In genomic region chr14:92105845-92106094, GRCh38 we compare ENCODE assay signal across 8 cellular contexts. TPM values are rescaled to one million over a fixed set of nuclear protein-coding genes. Genes with fewer than 3 reads are reported as not detected.
DNase-seq lines count a peak whose midpoint lies in the region; ATAC-seq and TF ChIP-seq lines count a peak whose summit lies in the region.

No MANE protein-coding gene starts in this region.

- H3K4me3 Mint-ChIP-seq in activated CD4-positive, alpha-beta memory T cell treated with anti-CD3 and anti-CD28 coated beads for 36 hours: peak overlapping the region; percentile 93

- WGBS in HUES64: under 1% methylated on average over 12 of the region's 12 CpGs

- ATAC-seq in GM19452 (IDR thresholded peaks at IDR 0.05; ENCODE audit: unreplicated experiment): peak; percentile 14
- ATAC-seq in foreskin keratinocyte: peak; percentile 21
- peak; percentile 19 for ATAC-seq in omental fat pad (ENCODE audit: low FRiP score)

- TF ChIP-seq CTCF in DOHH2 (IDR thresholded peaks at IDR 0.05; ENCODE audit: low read depth, low read length, poor library complexity, severe bottlenecking) (no peak), foreskin keratinocyte (conservative IDR thresholded peaks at IDR 0.05) (no peak), omental fat pad (IDR thresholded peaks at IDR 0.05) (no peak)

- CTCF ChIA-PET in activated CD4-positive, alpha-beta memory T cell treated with anti-CD3 and anti-CD28 coated beads for 36 hours (lab: Charles Lee): interaction anchor here (0.7 to 4.6 kb wide), 8 partner anchors 8 to 732 kb away, joined by 3 to 132 read pairs (median 5); partner anchors contain the start of genes CPSF2 and NDUFB1

- peaks cover 9% of the 10 kb centered on the region; the same call in 1 of the 2 replicates for H3F3A ChIP-seq in DOHH2 (ENCODE audit: control insufficient read depth, insufficient read depth)

- no peaks in the 10 kb centered on the region; the same call in 1 of the 2 replicates for H3K36me3 ChIP-seq in DOHH2 (ENCODE audit: control insufficient read depth, low read length)
- no peaks in the 10 kb centered on the region for H3K36me3 ChIP-seq in HUES64 (ENCODE audit: insufficient read depth, low read length)

- peak overlapping the region; percentile 77 for H3K9ac ChIP-seq in HUES64 (ENCODE audit: low read depth, low read length)

- peak; percentile 34 for DNase-seq in activated CD4-positive, alpha-beta memory T cell treated with anti-CD3 and anti-CD28 coated beads for 36 hours
- DNase-seq in foreskin keratinocyte (peak; percentile 45 to 63), omental fat pad (ENCODE audit: low spot score) (no peak), cerebellar nuclear complex (lab: John Stamatoyannopoulos, UW) (no peak), NK-92 (lab: John Stamatoyannopoulos, UW; ENCODE audit: unreplicated experiment) (no peak)

- H3K27me3 Mint-ChIP-seq in activated CD4-positive, alpha-beta memory T cell treated with anti-CD3 and anti-CD28 coated beads for 36 hours: no peaks in the 10 kb centered on the region

- H4K20me1 ChIP-seq in DOHH2 (ENCODE audit: control insufficient read depth, insufficient read depth, low read depth, low read length): no peaks in the 10 kb centered on the region

- POLR2A ChIA-PET in activated CD4-positive, alpha-beta memory T cell treated with anti-CD3 and anti-CD28 coated beads for 36 hours (lab: Charles Lee): interaction anchor here (1.3 to 3.8 kb wide), 3 partner anchors 15 to 66 kb away, joined by 3 to 52 read pairs (median 15); partner anchors contain the start of genes CPSF2, NDUFB1 and TRIP11

- H3K4me3 ChIP-seq in DOHH2 (ENCODE audit: low read length) (peak overlapping the region; percentile 98), HUES64 (ENCODE audit: low read length) (peak overlapping the region; percentile 84)

- H3K9me2 ChIP-seq in DOHH2 (replicated peaks; ENCODE audit: control insufficient read depth, low read length): no peaks in the 10 kb centered on the region

- H3K79me2 ChIP-seq in DOHH2 (ENCODE audit: control insufficient read depth, low read length): peaks cover 51% of the 10 kb centered on the region

- H3K27me3 ChIP-seq in DOHH2 (ENCODE audit: control insufficient read depth, low read length): no peaks in the 10 kb centered on the region
- no peaks in the 10 kb centered on the region for H3K27me3 ChIP-seq in HUES64 (ENCODE audit: insufficient read depth, low read length)
- no peaks in the 10 kb centered on the region for H3K27me3 ChIP-seq in foreskin keratinocyte

- peaks cover 42% of the 10 kb centered on the region for H3K4me1 Mint-ChIP-seq in activated CD4-positive, alpha-beta memory T cell treated with anti-CD3 and anti-CD28 coated beads for 36 hours (ENCODE audit: low read depth)

- H3K4me1 ChIP-seq in DOHH2 (ENCODE audit: control insufficient read depth, low read length) (peaks cover 39% of the 10 kb centered on the region), HUES64 (ENCODE audit: insufficient read depth, low read length) (peaks cover 16% of the 10 kb centered on the region), foreskin keratinocyte (peaks cover 9% of the 10 kb centered on the region)

- no peaks in the 10 kb centered on the region for H3K9me3 ChIP-seq in DOHH2 (ENCODE audit: control insufficient read depth, insufficient read depth, low read length)
- H3K9me3 ChIP-seq in HUES64 (ENCODE audit: insufficient read depth, low read depth, low read length): no peaks in the 10 kb centered on the region

- H3K27ac ChIP-seq in DOHH2 (ENCODE audit: low read depth, low read length) (peak overlapping the region; percentile 55), HUES64 (ENCODE audit: low read depth, low read length) (no peak overlapping the region), foreskin keratinocyte (peak overlapping the region; percentile 94)

- intact Hi-C loops in activated CD4-positive, alpha-beta memory T cell treated with anti-CD3 and anti-CD28 coated beads for 36 hours (cut with micrococcal nuclease): loop anchor here (1.0 to 2.0 kb wide), 2 partner anchors 15 to 65 kb away; partner anchors contain the start of genes CPSF2, NDUFB1 and TRIP11

- no peaks in the 10 kb centered on the region for H3K36me3 Mint-ChIP-seq in activated CD4-positive, alpha-beta memory T cell treated with anti-CD3 and anti-CD28 coated beads for 36 hours

- H3K9me3 Mint-ChIP-seq in activated CD4-positive, alpha-beta memory T cell treated with anti-CD3 and anti-CD28 coated beads for 36 hours: no peaks in the 10 kb centered on the region

- H3K27ac Mint-ChIP-seq in activated CD4-positive, alpha-beta memory T cell treated with anti-CD3 and anti-CD28 coated beads for 36 hours: peak overlapping the region; percentile 78

- peak overlapping the region; percentile 94 for H3K4me2 ChIP-seq in DOHH2 (ENCODE audit: low read length)

RNA-seq across cellular contexts. Expression of gene ATXN3, which starts 0.6 kb away (rescaled TPM):
- polyA plus RNA-seq in HUES64 (2013, experiment 1 of 2): 22.6 TPM
- polyA plus RNA-seq in HUES64 (2013, experiment 2 of 2): 31.6 TPM
- 10 to 100 TPM; 30.8 to 31.6 TPM for total RNA-seq in activated CD4-positive, alpha-beta memory T cell treated with anti-CD3 and anti-CD28 coated beads for 36 hours
- total RNA-seq in foreskin keratinocyte (19.7 and 29.7 TPM in 2 replicates), omental fat pad (10 to 100 TPM; 23.4 to 37.9 (median 36.4) TPM)
- polyA plus RNA-seq in foreskin keratinocyte: 11.0 and 15.3 TPM in 2 replicates

RNA-seq across cellular contexts. Expression of gene NDUFB1, which starts 15.7 kb away (rescaled TPM):
- 195 TPM for polyA plus RNA-seq in HUES64 (2013, experiment 1 of 2)
- polyA plus RNA-seq in HUES64 (2013, experiment 2 of 2): 193 TPM
- total RNA-seq in activated CD4-positive, alpha-beta memory T cell treated with anti-CD3 and anti-CD28 coated beads for 36 hours: 100 to 1,000 TPM; 131 to 143 TPM
- total RNA-seq in foreskin keratinocyte (209 and 234 TPM in 2 replicates), omental fat pad (100 to 1,000 TPM; 145 to 353 (median 290) TPM)
- 335 and 337 TPM in 2 replicates for polyA plus RNA-seq in foreskin keratinocyte

RNA-seq across cellular contexts. Expression of gene CPSF2, which starts 16.0 kb away (rescaled TPM):
- polyA plus RNA-seq in HUES64 (2013, experiment 1 of 2): 43.0 TPM
- polyA plus RNA-seq in HUES64 (2013, experiment 2 of 2): 50.3 TPM
- total RNA-seq in activated CD4-positive, alpha-beta memory T cell treated with anti-CD3 and anti-CD28 coated beads for 36 hours: 100 to 1,000 TPM; 100 to 105 TPM
- total RNA-seq in foreskin keratinocyte (63.8 and 66.0 TPM in 2 replicates), omental fat pad (10 to 100 TPM; 30.1 to 33.4 (median 30.3) TPM)
- polyA plus RNA-seq in foreskin keratinocyte: 18.9 and 25.1 TPM in 2 replicates

Comparison
In these comparisons a context has a peak if more than half of its experiments do, and no peak if none do; other contexts are left out.
1. DNase-seq: peak in activated CD4-positive, alpha-beta memory T cell treated with anti-CD3 and anti-CD28 coated beads for 36 hours (single experiment) and foreskin keratinocyte (2 of 2); none in omental fat pad (single experiment), cerebellar nuclear complex (0 of 2) and NK-92 (single experiment).
2. Peak in every context shown above with its lines, with median percentiles within 50 percentile points of each other: ATAC-seq.